ENCODE assay signal across 14 cellular contexts in genomic region chr2:61771904-61772845, GRCh38.
"Had no signal": no experiment of that assay in that cellular context is flagged by ENCODE, and none has a peak within 500 bp of the region (broad histone marks: within the 10 kb centered on the region; RNA-seq: fewer than 3 reads in every experiment).

No MANE protein-coding gene starts in this region.

- H3K9ac ChIP-seq: parathyroid adenoma had no signal

- H3K36me3 ChIP-seq: brain microvascular endothelial cell had no signal

- ATAC-seq: activated naive CD4-positive, alpha-beta T cell treated with anti-CD3 and anti-CD28 coated beads, Interleukin-2, amount 50 U/mL, for 72 hours; T-helper 17 cell had no signal

- H3K27ac ChIP-seq: brain microvascular endothelial cell, parathyroid adenoma had no signal

- H3K4me1 ChIP-seq: parathyroid adenoma had no signal

- DNase-seq: activated B cell treated with CpG ODN at 0.5 μM for 24 hours; activated CD4-positive, alpha-beta T cell treated with anti-CD3 and anti-CD28 coated beads, Interleukin-2, amount 50 U/mL, for 1 hour; activated effector memory CD4-positive, alpha-beta T cell treated with anti-CD3 and anti-CD28 coated beads, Interleukin-2, amount 50 U/mL, for 16 hours; activated T-cell treated with anti-CD3 and anti-CD28 coated beads, Interleukin-2, amount 50 U/mL, for 24 hours; brain microvascular endothelial cell; endodermal cell; head of caudate nucleus; retina; small intestine; T-helper 17 cell had no signal

- H3K79me2 ChIP-seq: parathyroid adenoma had no signal

- FAIRE-seq: islet of Langerhans, small intestine, urothelium cell line had no signal

- H2AFZ ChIP-seq: parathyroid adenoma had no signal

- H3K27me3 ChIP-seq: brain microvascular endothelial cell had no signal
